29 cellular contexts compared by ENCODE assay signal in genomic region chr5:159657298-159657697, GRCh38.
"Had no signal": no experiment of that assay in that cellular context is flagged by ENCODE, and none has a peak within 500 bp of the region (broad histone marks: within the 10 kb centered on the region; RNA-seq: fewer than 3 reads in every experiment).

No MANE protein-coding gene starts in this region.

- ATAC-seq: activated CD4-positive, CD25-positive, alpha-beta regulatory T cell treated with anti-CD3 and anti-CD28 coated beads, Interleukin-2, amount 50 U/mL, for 24 hours; activated CD8-positive, alpha-beta T cell treated with anti-CD3 and anti-CD28 coated beads for 36 hours; activated T-cell treated with anti-CD3 and anti-CD28 coated beads, Interleukin-2, amount 50 U/mL, for 4 hours; activated T-helper 17 cell treated with anti-CD3 and anti-CD28 coated beads, Interleukin-2, amount 50 U/mL, for 72 hours; effector memory CD8-positive, alpha-beta T cell; foreskin keratinocyte; gastrocnemius medialis; T-helper 17 cell had no signal

- H3K9me3 Mint-ChIP-seq: activated B cell treated with CpG ODN at 0.5 μM for 24 hours; activated CD8-positive, alpha-beta T cell treated with anti-CD3 and anti-CD28 coated beads for 36 hours; activated T-cell treated with anti-CD3 and anti-CD28 coated beads, Interleukin-2, amount 50 U/mL, for 4 hours; activated T-helper 17 cell treated with anti-CD3 and anti-CD28 coated beads, Interleukin-2, amount 50 U/mL, for 72 hours; effector memory CD8-positive, alpha-beta T cell; T-helper 2 cell treated with Interferon-gamma antibody and Interleukin-4, amounts not matched to agents 5 μg/mL and 100 μg/mL, for 36 hours had no signal

- H3K27me3 Mint-ChIP-seq: activated CD8-positive, alpha-beta T cell treated with anti-CD3 and anti-CD28 coated beads for 36 hours; activated naive CD8-positive, alpha-beta T cell; activated T-helper 17 cell treated with anti-CD3 and anti-CD28 coated beads, Interleukin-2, amount 50 U/mL, for 72 hours had no signal

- H3K27ac ChIP-seq: esophagus muscularis mucosa, foreskin keratinocyte, gastrocnemius medialis, WERI-Rb-1 had no signal

- H3K4me3 Mint-ChIP-seq: activated B cell treated with CpG ODN at 0.5 μM for 24 hours; activated CD8-positive, alpha-beta T cell treated with anti-CD3 and anti-CD28 coated beads for 36 hours; activated naive CD8-positive, alpha-beta T cell; activated T-cell treated with anti-CD3 and anti-CD28 coated beads, Interleukin-2, amount 50 U/mL, for 4 hours; activated T-helper 17 cell treated with anti-CD3 and anti-CD28 coated beads, Interleukin-2, amount 50 U/mL, for 72 hours; effector memory CD8-positive, alpha-beta T cell; T-helper 17 cell; T-helper 2 cell treated with Interferon-gamma antibody and Interleukin-4, amounts not matched to agents 5 μg/mL and 100 μg/mL, for 36 hours had no signal

- H3K4me1 Mint-ChIP-seq: activated B cell treated with CpG ODN at 0.5 μM for 24 hours; activated T-helper 17 cell treated with anti-CD3 and anti-CD28 coated beads, Interleukin-2, amount 50 U/mL, for 72 hours; T-helper 17 cell had no signal

- H3K27me3 ChIP-seq: esophagus muscularis mucosa, gastrocnemius medialis had no signal

- H3K4me1 ChIP-seq: esophagus muscularis mucosa, foreskin keratinocyte, gastrocnemius medialis had no signal

- H3K36me3 ChIP-seq: esophagus muscularis mucosa, gastrocnemius medialis, WERI-Rb-1 had no signal

- H3K9me3 ChIP-seq: esophagus muscularis mucosa, gastrocnemius medialis had no signal

- H3K27ac Mint-ChIP-seq: activated B cell treated with CpG ODN at 0.5 μM for 24 hours; activated CD8-positive, alpha-beta T cell treated with anti-CD3 and anti-CD28 coated beads for 36 hours; activated naive CD8-positive, alpha-beta T cell; activated T-helper 17 cell treated with anti-CD3 and anti-CD28 coated beads, Interleukin-2, amount 50 U/mL, for 72 hours; T-helper 17 cell; T-helper 2 cell treated with Interferon-gamma antibody and Interleukin-4, amounts not matched to agents 5 μg/mL and 100 μg/mL, for 36 hours had no signal

- H3K36me3 Mint-ChIP-seq: activated naive CD8-positive, alpha-beta T cell had no signal

- DNase-seq: activated B cell treated with CpG ODN at 0.5 μM for 24 hours; activated CD4-positive, alpha-beta T cell treated with anti-CD3 and anti-CD28 coated beads for 48 hours; activated CD4-positive, alpha-beta T cell treated with anti-CD3 and anti-CD28 coated beads, Interleukin-2, amount 50 U/mL, for 1 hour; activated CD4-positive, alpha-beta T cell treated with anti-CD3 and anti-CD28 coated beads, Interleukin-2, amount 50 U/mL, for 48 hours; activated CD8-positive, alpha-beta memory T cell treated with anti-CD3 and anti-CD28 coated beads for 24 hours; activated CD8-positive, alpha-beta T cell treated with anti-CD3 and anti-CD28 coated beads for 36 hours; activated effector memory CD4-positive, alpha-beta T cell treated with Interleukin-2 at 50 U/mL for 16 hours; activated gamma-delta T cell treated with Interleukin-2 at 50 U/mL for 16 hours; activated naive CD4-positive, alpha-beta T cell treated with anti-CD3 and anti-CD28 coated beads, Interleukin-2, amount 50 U/mL, for 16 hours; activated naive CD4-positive, alpha-beta T cell treated with Interleukin-2 at 50 U/mL for 16 hours; activated T-cell treated with anti-CD3 and anti-CD28 coated beads, Interleukin-2, amount 50 U/mL, for 4 hours; amniotic stem cell; cortex of kidney; dermis blood vessel endothelial cell; effector CD4-positive, alpha-beta T cell; effector memory CD8-positive, alpha-beta T cell; erythroblast; foreskin keratinocyte; gastrocnemius medialis; glutamatergic neuron; T-helper 1 cell; T-helper 17 cell; T1000; WERI-Rb-1 had no signal

- H3K4me3 ChIP-seq: esophagus muscularis mucosa, gastrocnemius medialis had no signal
